In genomic region chr9:18390393-18390792, GRCh38 we compare ENCODE assay signal across 17 cellular contexts.
DNase-seq lines count a peak whose midpoint lies in the region; ATAC-seq and TF ChIP-seq lines count a peak whose summit lies in the region.
"Had no signal": no experiment of that assay in that cellular context is flagged by ENCODE, and none has a peak within 500 bp of the region (broad histone marks: within the 10 kb centered on the region; RNA-seq: fewer than 3 reads in every experiment).

No MANE protein-coding gene starts in this region.

- H3K9me3 ChIP-seq in uterus: no peaks in the 10 kb centered on the region

- no peak for TF ChIP-seq CTCF in uterus (IDR thresholded peaks at IDR 0.05)

- no peak for ATAC-seq in HG02588 (IDR thresholded peaks at IDR 0.05; ENCODE audit: unreplicated experiment)
- ATAC-seq: SK-N-SH treated with all-trans-retinoic acid at 6 μM for 48 hours; stimulated activated naive B cell treated with anti-CD40 and anti-IgM and Interleukin-4, amounts not matched to agents 10 μg/mL and 1 μg/mL and 100 μg/mL, for 72 hours had no signal

- H3K27me3 ChIP-seq in uterus: no peaks in the 10 kb centered on the region

- intact Hi-C loops in uterus (cut with DNase I; ENCODE audit: low total_unique reads): no loop called here

- H3K4me3 ChIP-seq in uterus: no peak overlapping the region
- H3K4me3 ChIP-seq: PC-9, skin epidermis had no signal

- TF ChIP-seq POLR2A in uterus (IDR thresholded peaks at IDR 0.05): no peak

- H3K36me3 ChIP-seq in uterus: no peaks in the 10 kb centered on the region

- H3K4me1 ChIP-seq in uterus: peaks cover 0 to 8% of the 10 kb centered on the region in 2 donors

- peak overlapping the region; percentile 13 to 29 for H3K27ac ChIP-seq in uterus
- H3K27ac ChIP-seq: PC-9, skin epidermis had no signal

- DNase-seq in NCI-H82 (lab: John Stamatoyannopoulos, UW) (peak; percentile 27), NCI-H82 treated with DMSO at 0.1 percent for 48 hours (lab: John Stamatoyannopoulos, UW; ENCODE audit: unreplicated experiment) (no peak), NCI-H2227 treated with DMSO at 0.1 percent for 48 hours (lab: John Stamatoyannopoulos, UW) (peak; percentile 36), fibroblast of gingiva (ENCODE audit: low read depth) (peak; percentile 93), uterus (peak in 1 of 2 donors; percentile 52), KBM-7 (no peak), activated T-cell treated with anti-CD3 and anti-CD28 coated beads for 4 hours (no peak)
- DNase-seq: activated effector memory CD4-positive, alpha-beta T cell treated with anti-CD3 and anti-CD28 coated beads, Interleukin-2, amount 50 U/mL, for 16 hours; AML-193; effector memory CD4-positive, alpha-beta T cell; glutamatergic neuron; HFFc6; PC-9; stimulated activated naive B cell treated with anti-CD40 and anti-IgM and Interleukin-4, amounts not matched to agents 10 μg/mL and 1 μg/mL and 100 μg/mL, for 72 hours had no signal

- in situ Hi-C loops in KBM-7 (cut with MboI; ENCODE audit: low pct_unique_long_range_greater_than_20kb, low sequenced_read_pairs): no loop called here

Comparison
In these comparisons a context has a peak if more than half of its experiments do, and no peak if none do; other contexts are left out.
1. DNase-seq: peak in NCI-H82 (single experiment), NCI-H2227 treated with DMSO at 0.1 percent for 48 hours (single experiment) and fibroblast of gingiva (single experiment); none in NCI-H82 treated with DMSO at 0.1 percent for 48 hours (single experiment), KBM-7 (single experiment) and activated T-cell treated with anti-CD3 and anti-CD28 coated beads for 4 hours (single experiment).